24 cellular contexts compared by ENCODE assay signal in genomic region chr20:25454153-25454900, GRCh38. TPM values are rescaled to one million over a fixed set of nuclear protein-coding genes. Genes with fewer than 3 reads are reported as not detected.
DNase-seq lines count a peak whose midpoint lies in the region; ATAC-seq and TF ChIP-seq lines count a peak whose summit lies in the region.
"Had no signal": no experiment of that assay in that cellular context is flagged by ENCODE, and none has a peak within 500 bp of the region (broad histone marks: within the 10 kb centered on the region; RNA-seq: fewer than 3 reads in every experiment).

No MANE protein-coding gene starts in this region.

- no peak overlapping the region for H3K27ac ChIP-seq in spleen
- H3K27ac ChIP-seq: 22Rv1 had no signal

- H3K9me3 ChIP-seq in spleen = no peaks in the 10 kb centered on the region
- H3K9me3 ChIP-seq: SK-N-SH had no signal

- H3K4me1 ChIP-seq in spleen = no peaks in the 10 kb centered on the region

- peaks cover 4% of the 10 kb centered on the region for H3K27me3 Mint-ChIP-seq in glutamatergic neuron (ENCODE audit: unreplicated experiment)
- H3K27me3 Mint-ChIP-seq in effector memory CD8-positive, alpha-beta T cell = peaks cover 0 to 6% of the 10 kb centered on the region in 2 donors

- H3K4me3 ChIP-seq in spleen = no peak overlapping the region

- no peaks in the 10 kb centered on the region for H3K4me1 Mint-ChIP-seq in glutamatergic neuron (ENCODE audit: low read depth, unreplicated experiment)
- no peaks in the 10 kb centered on the region for H3K4me1 Mint-ChIP-seq in effector memory CD8-positive, alpha-beta T cell (ENCODE audit: low read depth in 2 of 2)

- H3K4me3 Mint-ChIP-seq in glutamatergic neuron (ENCODE audit: unreplicated experiment) = no peak overlapping the region
- no peak overlapping the region for H3K4me3 Mint-ChIP-seq in effector memory CD8-positive, alpha-beta T cell
- H3K4me3 Mint-ChIP-seq: CD8-positive, alpha-beta T cell had no signal

- TF ChIP-seq CTCF in glutamatergic neuron (IDR thresholded peaks at IDR 0.05; ENCODE audit: partially characterized antibody, unreplicated experiment) (no peak), spleen (IDR thresholded peaks at IDR 0.05 in 8 of 11, conservative IDR thresholded peaks at IDR 0.05 in 3 of 11) (no peak)

- TF ChIP-seq POLR2A in spleen (IDR thresholded peaks at IDR 0.05) = no peak

- ATAC-seq in left cardiac atrium (no peak), GM19467 (IDR thresholded peaks at IDR 0.05; ENCODE audit: unreplicated experiment) (no peak)
- ATAC-seq in effector memory CD8-positive, alpha-beta T cell (replicated peaks) = no peak
- ATAC-seq: CD8-positive, alpha-beta T cell; Panc1 had no signal

- DNase-seq in cardiac septum (ENCODE audit: low spot score) (peak; percentile 53), left cardiac atrium (no peak), glutamatergic neuron (no peak), spleen (peak; percentile 64), NCI-H2196 treated with DMSO at 0.1 percent for 48 hours (lab: John Stamatoyannopoulos, UW; ENCODE audit: unreplicated experiment) (no peak), inferior parietal cortex (ENCODE audit: extremely low spot score) (no peak)
- DNase-seq in effector memory CD8-positive, alpha-beta T cell = no peak
- DNase-seq: AML-193; C1 segment of cervical spinal cord; CD8-positive, alpha-beta T cell; HCEC 1CT; IMR-90; MV-4-11; NCI-H1105 treated with DMSO at 0.1 percent for 48 hours; NCI-H2029 treated with DMSO at 0.1 percent for 48 hours; NCI-H345; NCI-H524; NCI-H774; NK-92 treated with Interleukin-12 subunit alpha and Interleukin-12 subunit beta, amount 100 ng/mL, for 24 hours; SIG-M5; SK-N-SH had no signal

- H3K9me3 Mint-ChIP-seq in glutamatergic neuron (ENCODE audit: unreplicated experiment) = peaks cover 7% of the 10 kb centered on the region
- H3K9me3 Mint-ChIP-seq in effector memory CD8-positive, alpha-beta T cell = no peaks in the 10 kb centered on the region
- H3K9me3 Mint-ChIP-seq: CD8-positive, alpha-beta T cell had no signal

- H3K27me3 ChIP-seq in spleen (replicated peaks in 1 of 7) = no peaks in the 10 kb centered on the region

- H3K36me3 ChIP-seq in spleen = peaks cover 0 to 46% (median 7%) of the 10 kb centered on the region in 6 donors

- H3K27ac Mint-ChIP-seq in glutamatergic neuron (ENCODE audit: unreplicated experiment) = peak overlapping the region; percentile 82
- H3K27ac Mint-ChIP-seq in effector memory CD8-positive, alpha-beta T cell = no peak overlapping the region
- H3K27ac Mint-ChIP-seq: CD8-positive, alpha-beta T cell had no signal

- peaks cover 13% of the 10 kb centered on the region for H3K36me3 Mint-ChIP-seq in glutamatergic neuron (ENCODE audit: unreplicated experiment)
- H3K36me3 Mint-ChIP-seq in effector memory CD8-positive, alpha-beta T cell (ENCODE audit: insufficient read depth) = no peaks in the 10 kb centered on the region
- H3K36me3 Mint-ChIP-seq: CD8-positive, alpha-beta T cell had no signal

- intact Hi-C loops in cardiac septum (cut with DNase I) = no loop called here
- intact Hi-C loops in left cardiac atrium (cut with DNase I) = no loop called here
- intact Hi-C loops in spleen (cut with DNase I; ENCODE audit: low total_unique reads) = no loop called here

- WGBS in spleen, 5 donors = 84 to 96% (median 89%) methylated on average over 15 of the region's 15 CpGs

RNA-seq across cellular contexts. Expression of gene GINS1, which starts 46.9 kb away (rescaled TPM):
- total RNA-seq in cardiac septum (0.43 TPM), left cardiac atrium (1 to 10 TPM in 1 of 2 donors, under 1 TPM in 1; 0.73 to 1.6 TPM), glutamatergic neuron (ENCODE audit: unreplicated experiment) (5.3 TPM), spleen (1 to 10 TPM; 1.4 to 3.9 (median 2.8) TPM)
- 1 to 10 TPM in 2 of 3 donors, under 1 TPM in 1; 0.85 to 2.9 (median 2.4) TPM for polyA plus RNA-seq in spleen

Comparison
In these comparisons a context has a peak if more than half of its experiments do, and no peak if none do; other contexts are left out.
1. DNase-seq: peak in cardiac septum (single experiment) and spleen (single experiment); none in left cardiac atrium (single experiment), glutamatergic neuron (single experiment), NCI-H2196 treated with DMSO at 0.1 percent for 48 hours (single experiment), inferior parietal cortex (single experiment) and effector memory CD8-positive, alpha-beta T cell (0 of 3).